32 cellular contexts compared by ENCODE assay signal in the genomic region with DNA sequence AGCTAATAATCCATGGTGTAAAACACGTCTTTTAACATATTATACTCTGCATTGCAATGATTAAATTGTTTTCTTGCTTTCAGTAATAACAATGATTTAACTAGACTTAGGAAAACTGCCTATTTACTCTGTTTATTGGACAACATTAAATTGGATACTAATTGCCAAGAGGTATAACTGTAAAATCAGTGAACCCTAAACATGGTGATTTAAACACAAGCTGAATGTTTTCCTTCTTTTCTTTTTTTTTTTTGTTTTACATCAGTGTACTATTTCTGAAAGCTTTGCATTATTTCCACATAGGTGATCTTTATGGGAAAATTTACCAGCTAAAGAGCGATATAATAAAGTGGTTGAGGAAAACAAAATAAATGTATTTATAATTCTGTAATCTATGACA.
"Had no signal": no experiment of that assay in that cellular context is flagged by ENCODE, and none has a peak within 500 bp of the region (broad histone marks: within the 10 kb centered on the region; RNA-seq: fewer than 3 reads in every experiment).

No MANE protein-coding gene starts in this region.

- H3K4me3 ChIP-seq: adrenal gland, ascending aorta, body of pancreas, breast epithelium, cardiac muscle cell had no signal

- H3K4me1 ChIP-seq: adrenal gland, ascending aorta, body of pancreas, breast epithelium had no signal

- ATAC-seq: activated naive CD4-positive, alpha-beta T cell treated with anti-CD3 and anti-CD28 coated beads, Interleukin-2, amount 50 U/mL, for 72 hours; activated naive CD8-positive, alpha-beta T cell treated with anti-CD3 and anti-CD28 coated beads, Interleukin-2, amount 50 U/mL, for 24 hours; activated T-cell treated with anti-CD3 and anti-CD28 coated beads, Interleukin-2, amount 50 U/mL, for 4 hours; activated T-cell treated with anti-CD3 and anti-CD28 coated beads, Interleukin-2, amount 50 U/mL, for 72 hours; activated T-helper 17 cell treated with anti-CD3 and anti-CD28 coated beads, Interleukin-2, amount 50 U/mL, for 72 hours; body of pancreas had no signal

- H3K9me3 ChIP-seq: adrenal gland, body of pancreas, breast epithelium had no signal

- H3K27ac ChIP-seq: adrenal gland, ascending aorta, body of pancreas, brain microvascular endothelial cell, breast epithelium, cardiac muscle cell had no signal

- H3K36me3 ChIP-seq: adrenal gland, ascending aorta, brain microvascular endothelial cell, breast epithelium, cardiac muscle cell had no signal

- DNase-seq: activated effector memory CD4-positive, alpha-beta T cell treated with anti-CD3 and anti-CD28 coated beads, Interleukin-2, amount 50 U/mL, for 16 hours; activated effector memory CD4-positive, alpha-beta T cell treated with Interleukin-2 at 50 U/mL for 16 hours; activated gamma-delta T cell; activated gamma-delta T cell treated with Interleukin-2 at 50 U/mL for 16 hours; activated naive CD4-positive, alpha-beta T cell; activated naive CD4-positive, alpha-beta T cell treated with anti-CD3 and anti-CD28 coated beads for 36 hours; activated naive CD4-positive, alpha-beta T cell treated with anti-CD3 and anti-CD28 coated beads, Interleukin-2, amount 10 ng/mL, durations not matched to agents 7 days and 5 days; activated naive CD4-positive, alpha-beta T cell treated with anti-CD3 and anti-CD28 coated beads, Interleukin-2, amount 50 U/mL, for 16 hours; activated naive CD4-positive, alpha-beta T cell treated with Interleukin-2 at 50 U/mL for 16 hours; activated naive CD8-positive, alpha-beta T cell treated with anti-CD3 and anti-CD28 coated beads for 36 hours; activated naive CD8-positive, alpha-beta T cell treated with anti-CD3 and anti-CD28 coated beads, Interleukin-2, amount 10 ng/mL, durations not matched to agents 7 days and 5 days; activated naive CD8-positive, alpha-beta T cell treated with anti-CD3 and anti-CD28 coated beads, Interleukin-2, amount 50 U/mL, for 24 hours; activated T-cell treated with anti-CD3 and anti-CD28 coated beads, Interleukin-2, amount 50 U/mL, for 1 hour; activated T-cell treated with anti-CD3 and anti-CD28 coated beads, Interleukin-2, amount 50 U/mL, for 24 hours; activated T-cell treated with anti-CD3 and anti-CD28 coated beads, Interleukin-2, amount 50 U/mL, for 4 hours; activated T-cell treated with anti-CD3 and anti-CD28 coated beads, Interleukin-2, amount 50 U/mL, for 48 hours; activated T-cell treated with anti-CD3 and anti-CD28 coated beads, Interleukin-2, amount 50 U/mL, for 72 hours; adrenal gland; amniotic stem cell; amygdala; anterior cingulate cortex; aorta; body of pancreas; brain microvascular endothelial cell; caudate nucleus; central memory CD4-positive, alpha-beta T cell; cerebellar nuclear complex had no signal
